ENCODE assay signal across 14 cellular contexts in the genomic region with DNA sequence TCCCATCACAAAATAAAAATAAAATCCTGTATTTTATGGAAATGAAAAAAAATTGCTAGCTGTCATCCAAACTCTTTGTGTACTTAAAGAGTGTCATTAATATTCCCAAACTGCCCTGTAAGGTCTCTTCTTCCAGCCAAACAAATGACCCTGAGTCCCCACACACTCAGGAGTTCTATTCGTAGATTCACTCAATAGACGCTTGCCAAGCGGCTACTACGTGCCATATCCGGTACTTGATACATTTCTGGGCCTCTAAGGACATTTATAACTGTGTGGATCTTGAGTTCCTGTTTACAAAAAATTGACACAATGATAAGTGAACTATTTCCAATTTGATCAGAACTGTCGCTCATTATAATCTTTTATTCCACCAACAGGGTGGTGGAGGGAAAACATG.
"Had no signal": no experiment of that assay in that cellular context is flagged by ENCODE, and none has a peak within 500 bp of the region (broad histone marks: within the 10 kb centered on the region; RNA-seq: fewer than 3 reads in every experiment).

No MANE protein-coding gene starts in this region.

- H3K4me3 ChIP-seq: gastroesophageal sphincter, ovary, SK-N-MC had no signal

- H3K9me3 Mint-ChIP-seq: activated CD8-positive, alpha-beta T cell treated with anti-CD3 and anti-CD28 coated beads for 36 hours; central memory CD8-positive, alpha-beta T cell; natural killer cell; T-cell had no signal

- H3K36me3 ChIP-seq: gastroesophageal sphincter, ovary, WERI-Rb-1 had no signal

- H3K4me3 Mint-ChIP-seq: activated CD8-positive, alpha-beta T cell treated with anti-CD3 and anti-CD28 coated beads for 36 hours; activated naive CD8-positive, alpha-beta T cell treated with anti-CD3 and anti-CD28 coated beads, Interleukin-2, amount 50 U/mL, for 24 hours; central memory CD8-positive, alpha-beta T cell; natural killer cell; T-cell had no signal

- H3K27ac Mint-ChIP-seq: activated CD8-positive, alpha-beta T cell treated with anti-CD3 and anti-CD28 coated beads for 36 hours; activated naive CD8-positive, alpha-beta T cell treated with anti-CD3 and anti-CD28 coated beads, Interleukin-2, amount 50 U/mL, for 24 hours; natural killer cell; T-cell had no signal

- H3K4me1 Mint-ChIP-seq: central memory CD8-positive, alpha-beta T cell had no signal

- H3K27me3 Mint-ChIP-seq: activated CD8-positive, alpha-beta T cell treated with anti-CD3 and anti-CD28 coated beads for 36 hours; activated naive CD8-positive, alpha-beta T cell treated with anti-CD3 and anti-CD28 coated beads, Interleukin-2, amount 50 U/mL, for 24 hours; central memory CD8-positive, alpha-beta T cell; T-cell had no signal

- ATAC-seq: activated CD8-positive, alpha-beta T cell treated with anti-CD3 and anti-CD28 coated beads for 36 hours; activated naive CD8-positive, alpha-beta T cell treated with anti-CD3 and anti-CD28 coated beads, Interleukin-2, amount 50 U/mL, for 24 hours; gastroesophageal sphincter; natural killer cell; T-cell had no signal

- DNase-seq: activated CD4-positive, alpha-beta T cell treated with anti-CD3 and anti-CD28 coated beads for 4 hours; activated CD8-positive, alpha-beta T cell treated with anti-CD3 and anti-CD28 coated beads for 36 hours; activated naive CD4-positive, alpha-beta T cell treated with Interleukin-2 at 50 U/mL for 16 hours; activated naive CD8-positive, alpha-beta T cell treated with anti-CD3 and anti-CD28 coated beads, Interleukin-2, amount 50 U/mL, for 24 hours; effector memory CD4-positive, alpha-beta T cell; natural killer cell; ovary; retina; stimulated activated naive CD4-positive, alpha-beta T cell; T-cell; WERI-Rb-1 had no signal

- H3K36me3 Mint-ChIP-seq: natural killer cell had no signal

- H3K27me3 ChIP-seq: gastroesophageal sphincter, ovary had no signal

- H3K27ac ChIP-seq: ovary, SK-N-MC, WERI-Rb-1 had no signal

- H3K9me3 ChIP-seq: gastroesophageal sphincter, ovary had no signal
